4 cellular contexts compared by ENCODE assay signal in genomic region chr3:112919541-112919940, GRCh38. TPM values are rescaled to one million over a fixed set of nuclear protein-coding genes. Genes with fewer than 3 reads are reported as not detected.
"Had no signal": no experiment of that assay in that cellular context is flagged by ENCODE, and none has a peak within 500 bp of the region (broad histone marks: within the 10 kb centered on the region; RNA-seq: fewer than 3 reads in every experiment).

No MANE protein-coding gene starts in this region.

RNA-seq across cellular contexts. Expression of gene CD200R1, which starts 55.4 kb away (rescaled TPM):
- total RNA-seq: dermis microvascular lymphatic vessel endothelial cell, glomerular endothelial cell, kidney epithelial cell, lung microvascular endothelial cell had no signal
